Comparison of ENCODE assay signal across 20 cellular contexts in genomic region chr1:50426702-50427085, GRCh38. TPM values are rescaled to one million over a fixed set of nuclear protein-coding genes. Genes with fewer than 3 reads are reported as not detected.
A peak's percentile ranks its signal among the peaks of the same experiment; 100 is the strongest.
DNase-seq lines count a peak whose midpoint lies in the region; ATAC-seq, FAIRE-seq and TF ChIP-seq lines count a peak whose summit lies in the region.
"Had no signal": no experiment of that assay in that cellular context is flagged by ENCODE, and none has a peak within 500 bp of the region (broad histone marks: within the 10 kb centered on the region; RNA-seq: fewer than 3 reads in every experiment).

No MANE protein-coding gene starts in this region.

- no peak overlapping the region for H2AFZ ChIP-seq in GM23338
- H2AFZ ChIP-seq in GM12878 (ENCODE audit: control insufficient read depth, low read depth, low read length) = no peak overlapping the region
- no peak overlapping the region for H2AFZ ChIP-seq in mesenchymal stem cell (ENCODE audit: low read depth, low read length)
- H2AFZ ChIP-seq: GM23248 had no signal

- POLR2A ChIA-PET in A673 (lab: Charles Lee; ENCODE audit: low non-redundant PET) (no interaction called here), GM12878 (lab: Charles Lee) (no interaction called here)

- TF ChIP-seq CTCF in A673 (conservative IDR thresholded peaks at IDR 0.05; ENCODE audit: low read depth, low read length) (no peak), GM23338 (conservative IDR thresholded peaks at IDR 0.05; ENCODE audit: low read depth in 2 of 2) (no peak), GM12878 (IDR thresholded peaks at IDR 0.05 in 2 of 3, conservative IDR thresholded peaks at IDR 0.05 in 1 of 3; ENCODE audit: control insufficient read depth in 2 of 3, extremely low read depth in 1 of 3, insufficient read depth in 1 of 3, low read depth in 3 of 3, low read length in 3 of 3) (no peak), GM10266 (IDR thresholded peaks at IDR 0.05; ENCODE audit: control insufficient read depth, insufficient read depth, low read depth, missing control alignments) (no peak)

- WGBS in GM12878 (ENCODE audit: insufficient coverage, insufficient replicate concordance, low lambda C conversion rate, missing lambda C conversion rate) = 32% methylated on average over 23 of the region's 28 CpGs
- WGBS in mesenchymal stem cell = 1% methylated on average over 18 of the region's 28 CpGs

- no peak overlapping the region for H2BK12ac ChIP-seq in mesenchymal stem cell (ENCODE audit: low read length in 2 of 2)

- intact Hi-C loops in A673 (cut with micrococcal nuclease; ENCODE audit: unreplicated experiment) = no loop called here
- intact Hi-C loops in GM12878 (cut with micrococcal nuclease; ENCODE audit: unreplicated experiment) = no loop called here

- CTCF ChIA-PET in A673 (lab: Charles Lee) = no interaction called here
- CTCF ChIA-PET in GM12878 (lab: Yijun Ruan, JAX) = no interaction called here

- peak overlapping the region; percentile 69; the same call in 1 of the 2 replicates for H3K4me2 ChIP-seq in GM23338
- no peak overlapping the region for H3K4me2 ChIP-seq in GM12878 (ENCODE audit: control insufficient read depth, insufficient read depth)
- H3K4me2 ChIP-seq in mesenchymal stem cell (ENCODE audit: low read length, poor library complexity, severe bottlenecking) = no peak overlapping the region

- H3K4me3 Mint-ChIP-seq in GM23338 = no peak overlapping the region
- H3K4me3 Mint-ChIP-seq in stimulated activated naive CD8-positive, alpha-beta T cell treated with anti-CD3 and anti-CD28 coated beads, Interleukin-15, amount 100 ng/mL, for 72 hours = no peak overlapping the region
- H3K4me3 Mint-ChIP-seq: activated CD4-positive, alpha-beta memory T cell treated with anti-CD3 and anti-CD28 coated beads, Interleukin-2, amount 10 ng/mL, durations not matched to agents 7 days and 5 days; dendritic cell treated with granulocyte-macrophage colony-stimulating factor and Interleukin-4, amounts not matched to agents 40 ng/mL and 50 ng/mL, for 4 days had no signal

- RAD21 ChIA-PET in GM12878 (lab: Charles Lee; ENCODE audit: unreplicated experiment) = no interaction called here

- no peak for TF ChIP-seq POLR2A in GM12878 (IDR thresholded peaks at IDR 0.05; ENCODE audit: low read depth, low read length)

- FAIRE-seq in GM12878 (lab: Jason Lieb, UNC) = no peak

- peaks cover 2% of the 10 kb centered on the region; the same call in 2 of the 3 replicates for H3K36me3 Mint-ChIP-seq in GM23338 (ENCODE audit: low read depth)

- peaks cover 100% of the 10 kb centered on the region for H3K27me3 ChIP-seq in A673 (replicated peaks; ENCODE audit: insufficient read depth, low read depth, low read length, poor library complexity)
- peaks cover 100% of the 10 kb centered on the region for H3K27me3 ChIP-seq in GM23338 (ENCODE audit: insufficient read depth)
- H3K27me3 ChIP-seq in GM12878 (replicated peaks in 1 of 2; ENCODE audit: control insufficient read depth in 2 of 2, insufficient read depth in 2 of 2, low read length in 1 of 2) = peaks cover 30 to 44% of the 10 kb centered on the region in 2 experiments
- peaks cover 86 to 99% of the 10 kb centered on the region in 2 experiments for H3K27me3 ChIP-seq in mesenchymal stem cell (ENCODE audit: control insufficient read depth in 1 of 2, insufficient read depth in 1 of 2, low read length in 2 of 2)

- no peak for DNase-seq in A673 (ENCODE audit: low spot score)
- DNase-seq in GM23338 (ENCODE audit: low spot score) = peak; percentile 41
- no peak for DNase-seq in GM12878 (ENCODE audit: low read depth, low spot score)
- no peak for DNase-seq in mesenchymal stem cell
- no peak for DNase-seq in stimulated activated naive CD8-positive, alpha-beta T cell treated with anti-CD3 and anti-CD28 coated beads, Interleukin-15, amount 100 ng/mL, for 72 hours
- DNase-seq in GM10266 (ENCODE audit: extremely low spot score) = no peak
- no peak for DNase-seq in KBM-7
- DNase-seq in OCI-M1 (lab: John Stamatoyannopoulos, UW) = no peak
- DNase-seq: activated CD4-positive, alpha-beta memory T cell treated with anti-CD3 and anti-CD28 coated beads, Interleukin-2, amount 10 ng/mL, durations not matched to agents 7 days and 5 days; gastrocnemius medialis; GM23248; NCI-H1436; NCI-H226; ovary; SHP77; uterus had no signal

- no peak overlapping the region for H3K14ac ChIP-seq in mesenchymal stem cell (ENCODE audit: low read length in 2 of 2)

- SMC1A ChIA-PET in GM12878 (lab: Charles Lee; ENCODE audit: uncharacterized antibody, unreplicated experiment) = no interaction called here

- H3K36me3 ChIP-seq in A673 (ENCODE audit: insufficient read depth, low read length, poor library complexity, severe bottlenecking) = no peaks in the 10 kb centered on the region
- no peaks in the 10 kb centered on the region; the same call in 1 of the 2 replicates for H3K36me3 ChIP-seq in GM23338 (ENCODE audit: insufficient read depth)
- no peaks in the 10 kb centered on the region for H3K36me3 ChIP-seq in GM12878 (ENCODE audit: control insufficient read depth in 2 of 2, insufficient read depth in 2 of 2, low read length in 1 of 2)
- H3K36me3 ChIP-seq in mesenchymal stem cell (ENCODE audit: control insufficient read depth in 1 of 2, insufficient read depth in 2 of 2, low read depth in 1 of 2, low read length in 2 of 2) = no peaks in the 10 kb centered on the region
- H3K36me3 ChIP-seq: gastrocnemius medialis, ovary, uterus had no signal

- ATAC-seq in GM23338 (no peak), GM12878 (no peak)
- no peak for ATAC-seq in stimulated activated naive CD8-positive, alpha-beta T cell treated with anti-CD3 and anti-CD28 coated beads, Interleukin-15, amount 100 ng/mL, for 72 hours
- ATAC-seq: gastrocnemius medialis had no signal

- H4K20me1 ChIP-seq in GM23338 (replicated peaks; ENCODE audit: insufficient read depth) (peaks cover 42% of the 10 kb centered on the region), GM12878 (ENCODE audit: control insufficient read depth, insufficient read depth) (no peaks in the 10 kb centered on the region)

- H3K4me1 Mint-ChIP-seq in GM23338 = peaks cover 59% of the 10 kb centered on the region
- H3K4me1 Mint-ChIP-seq in stimulated activated naive CD8-positive, alpha-beta T cell treated with anti-CD3 and anti-CD28 coated beads, Interleukin-15, amount 100 ng/mL, for 72 hours = peaks cover 83% of the 10 kb centered on the region

- H3K9me3 Mint-ChIP-seq in GM23338 = peaks cover 4% of the 10 kb centered on the region
- no peaks in the 10 kb centered on the region for H3K9me3 Mint-ChIP-seq in stimulated activated naive CD8-positive, alpha-beta T cell treated with anti-CD3 and anti-CD28 coated beads, Interleukin-15, amount 100 ng/mL, for 72 hours
- H3K9me3 Mint-ChIP-seq: activated CD4-positive, alpha-beta memory T cell treated with anti-CD3 and anti-CD28 coated beads, Interleukin-2, amount 10 ng/mL, durations not matched to agents 7 days and 5 days; dendritic cell treated with granulocyte-macrophage colony-stimulating factor and Interleukin-4, amounts not matched to agents 40 ng/mL and 50 ng/mL, for 4 days had no signal

- no peak overlapping the region for H4K8ac ChIP-seq in mesenchymal stem cell (ENCODE audit: low read length)

- H3K27ac ChIP-seq in A673 (ENCODE audit: low read depth, low read length, poor library complexity, severe bottlenecking) (no peak overlapping the region), GM23338 (ENCODE audit: low read depth) (no peak overlapping the region), GM12878 (ENCODE audit: control insufficient read depth, insufficient read depth) (no peak overlapping the region), mesenchymal stem cell (ENCODE audit: low read length, poor library complexity, severe bottlenecking) (no peak overlapping the region)
- H3K27ac ChIP-seq: epithelial cell of prostate, gastrocnemius medialis, GM23248, ovary, uterus had no signal

- no peak for TF ChIP-seq EP300 in GM12878 (IDR thresholded peaks at IDR 0.05; ENCODE audit: borderline replicate concordance in 1 of 2, control insufficient read depth in 1 of 2, low read depth in 2 of 2, low read length in 2 of 2)

- no peak overlapping the region for H2BK5ac ChIP-seq in mesenchymal stem cell (ENCODE audit: low read depth, low read length, poor library complexity, severe bottlenecking)

- no peak overlapping the region for H3K23ac ChIP-seq in mesenchymal stem cell (ENCODE audit: low read length in 2 of 2)

- H2AK5ac ChIP-seq in mesenchymal stem cell (ENCODE audit: low read length, severe bottlenecking) = no peak overlapping the region

- in situ Hi-C loops in GM12878 (cut with MboI) (no loop called here), KBM-7 (cut with MboI; ENCODE audit: low pct_unique_long_range_greater_than_20kb, low sequenced_read_pairs) (no loop called here)

- no peak overlapping the region for H3K4ac ChIP-seq in mesenchymal stem cell (ENCODE audit: low read depth in 1 of 2, low read length in 2 of 2)

- no peaks in the 10 kb centered on the region for H3K79me1 ChIP-seq in mesenchymal stem cell (replicated peaks; ENCODE audit: low read length, poor library complexity, severe bottlenecking)

- no peak overlapping the region for H4K91ac ChIP-seq in mesenchymal stem cell (ENCODE audit: low read length)

- no peaks in the 10 kb centered on the region for H3K9me3 ChIP-seq in A673 (ENCODE audit: low read depth, low read length, poor library complexity, severe bottlenecking)
- H3K9me3 ChIP-seq in GM12878 (replicated peaks; ENCODE audit: control insufficient read depth, insufficient read depth, low read length) = no peaks in the 10 kb centered on the region; the same call in 1 of the 3 replicates
- H3K9me3 ChIP-seq in mesenchymal stem cell (ENCODE audit: control insufficient read depth, low read length) = no peaks in the 10 kb centered on the region
- H3K9me3 ChIP-seq: gastrocnemius medialis, ovary, uterus had no signal

- TF ChIP-seq RAD21 in GM12878 (IDR thresholded peaks at IDR 0.05; ENCODE audit: insufficient read depth, low read depth, low read length) = no peak

- H3K9ac ChIP-seq in GM12878 (ENCODE audit: control insufficient read depth, insufficient read depth, low read length) (no peak overlapping the region), mesenchymal stem cell (ENCODE audit: low read length) (no peak overlapping the region)
- H3K9ac ChIP-seq: GM23248 had no signal

- no peak overlapping the region for H2BK120ac ChIP-seq in mesenchymal stem cell (ENCODE audit: low read depth, low read length)

- peaks cover 100% of the 10 kb centered on the region for H3K27me3 Mint-ChIP-seq in GM23338 (ENCODE audit: insufficient read depth, low read depth, poor library complexity)
- H3K27me3 Mint-ChIP-seq in stimulated activated naive CD8-positive, alpha-beta T cell treated with anti-CD3 and anti-CD28 coated beads, Interleukin-15, amount 100 ng/mL, for 72 hours = peaks cover 98% of the 10 kb centered on the region

- H3K9me2 ChIP-seq in GM23338 (ENCODE audit: insufficient read depth) = no peaks in the 10 kb centered on the region

- BruUV-seq in A673 (replicated peaks; lab: Mats Ljungman, UMichigan) = no TSS peak
- no TSS peak for BruUV-seq in GM12878 (replicated peaks; lab: Mats Ljungman, UMichigan)

- H3K4me1 ChIP-seq in A673 (ENCODE audit: insufficient read depth, low read length, poor library complexity, severe bottlenecking) (peaks cover 13% of the 10 kb centered on the region), GM23338 (ENCODE audit: insufficient read depth) (peaks cover 47% of the 10 kb centered on the region), GM12878 (ENCODE audit: control insufficient read depth, insufficient read depth, low read length) (no peaks in the 10 kb centered on the region), mesenchymal stem cell (ENCODE audit: control insufficient read depth, insufficient read depth, low read depth, low read length) (peaks cover 40% of the 10 kb centered on the region)

- H3K27ac Mint-ChIP-seq in GM23338 = no peak overlapping the region
- H3K27ac Mint-ChIP-seq in stimulated activated naive CD8-positive, alpha-beta T cell treated with anti-CD3 and anti-CD28 coated beads, Interleukin-15, amount 100 ng/mL, for 72 hours = no peak overlapping the region
- H3K27ac Mint-ChIP-seq: dendritic cell treated with granulocyte-macrophage colony-stimulating factor and Interleukin-4, amounts not matched to agents 40 ng/mL and 50 ng/mL, for 4 days had no signal

- no peak overlapping the region for H3K18ac ChIP-seq in mesenchymal stem cell (ENCODE audit: low read depth in 1 of 2, low read length in 2 of 2)

- H3K4me3 ChIP-seq in A673 (ENCODE audit: low read depth, low read length, poor library complexity, severe bottlenecking) = peak overlapping the region; percentile 29
- H3K4me3 ChIP-seq in GM23338 = peak overlapping the region; percentile 34; the same call in 1 of the 2 replicates
- H3K4me3 ChIP-seq in GM12878 = no peak overlapping the region
- no peak overlapping the region for H3K4me3 ChIP-seq in mesenchymal stem cell (ENCODE audit: insufficient read depth in 1 of 2, low read depth in 1 of 2, low read length in 2 of 2)
- H3K4me3 ChIP-seq: GM23248, ovary, uterus had no signal

- H3F3A ChIP-seq in GM23338 (replicated peaks; ENCODE audit: low read depth) = peaks cover 10% of the 10 kb centered on the region; the same call in 1 of the 2 replicates

- H3K79me2 ChIP-seq in GM23338 (replicated peaks; ENCODE audit: insufficient read depth) (no peaks in the 10 kb centered on the region), GM12878 (ENCODE audit: control insufficient read depth, insufficient read depth, low read length) (no peaks in the 10 kb centered on the region)

- peak overlapping the region; percentile 23 for H2BK15ac ChIP-seq in mesenchymal stem cell (ENCODE audit: low read depth, poor library complexity, severe bottlenecking)

RNA-seq across cellular contexts. Expression of gene DMRTA2, which starts 3.5 kb away (rescaled TPM):
- total RNA-seq in A673 (2021) (0.28 and 0.37 TPM in 2 replicates), GM12878 (2014; rRNA removed) (not detected in 2 replicates), GM12878 (2014; rRNA removed; fragmentation: Illumina TruSeq; extraction: Trizol) (not detected in 2 replicates), GM12878 (2021) (not detected in 2 replicates)
- total RNA-seq in GM23338 (2014; rRNA removed; shearing (Covaris generic)) = 0.07 TPM in 1 of 2 replicates, not detected in the other
- polyA plus RNA-seq in GM23338 (2016; fragmentation: Nextera tagmentation; extraction: Ambion mirVana) (not detected in 2 replicates), GM12878 (2011; rRNA removed) (not detected in 2 replicates), GM12878 (2014; fragmentation: Illumina TruSeq; extraction: Trizol) (not detected in 2 replicates), GM12878 (2014; fragmentation: Nextera tagmentation; extraction: Ambion mirVana) (not detected), GM12878 (2014; rRNA removed) (not detected in 2 replicates), GM12878 (2016; fragmentation: Nextera tagmentation; extraction: Ambion mirVana) (not detected)
- total RNA-seq in GM12878 (2013; cell fraction: nucleolus; rRNA removed) = not detected in 2 replicates
- not detected for polyA plus RNA-seq in GM12878 (2011; ENCODE audit: low read depth)
- polyA plus RNA-seq in GM12878 (2011; cell fraction: cytosol; rRNA removed) = not detected in 2 replicates
- polyA plus RNA-seq in GM12878 (2011; cell fraction: nucleus; rRNA removed) = not detected in 2 replicates
- not detected in 2 replicates for polyA plus RNA-seq in GM12878 (2012)
- polyA minus RNA-seq in GM12878 (2011; rRNA and poly(A)+ RNA removed) = not detected in 2 replicates
- polyA minus RNA-seq in GM12878 (2011; cell fraction: cytosol; rRNA and poly(A)+ RNA removed) = not detected in 2 replicates
- polyA minus RNA-seq in GM12878 (2011; cell fraction: nucleus; rRNA and poly(A)+ RNA removed) = not detected in 2 replicates
- polyA plus RNA-seq in mesenchymal stem cell (2013, experiment 1 of 2) = not detected
- not detected for polyA plus RNA-seq in mesenchymal stem cell (2013, experiment 2 of 2)
- total RNA-seq: activated CD4-positive, alpha-beta memory T cell treated with anti-CD3 and anti-CD28 coated beads, Interleukin-2, amount 10 ng/mL, durations not matched to agents 7 days and 5 days; gastrocnemius medialis; GM23248; subcutaneous adipose tissue; T-helper 1 cell treated with Interleukin-12 subunit alpha and Interleukin-12 subunit beta and Interleukin-4 antibody, amounts not matched to agents 30 ng/mL and 1 ng/mL, for 36 hours; uterus had no signal
- polyA plus RNA-seq: GM23248, ovary had no signal

Comparison
In these comparisons a context has a peak if more than half of its experiments do, and no peak if none do; other contexts are left out.
1. H3K4me3 ChIP-seq: peak in A673 (single experiment) and GM23338 (single experiment); none in GM12878 (single experiment) and mesenchymal stem cell (0 of 2).